8 cellular contexts compared by ENCODE assay signal in the genomic region with DNA sequence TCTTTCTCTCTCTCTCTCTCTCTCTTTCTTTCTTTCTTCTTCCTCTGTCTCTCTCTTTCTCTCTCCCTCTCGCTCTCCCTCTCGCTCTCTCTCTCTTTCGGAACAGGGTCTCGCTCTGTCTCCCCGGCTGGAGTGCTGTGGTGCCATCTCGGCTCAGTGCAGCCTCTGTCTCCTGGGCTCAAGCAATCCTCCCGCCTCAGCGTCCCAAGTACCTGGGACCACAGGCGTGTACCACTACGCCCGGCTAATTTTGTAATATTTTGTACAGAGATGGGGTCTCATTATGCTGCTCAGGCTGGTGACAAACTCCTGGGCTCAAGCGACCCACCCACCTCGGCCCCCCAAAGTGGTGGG. TPM values are rescaled to one million over a fixed set of nuclear protein-coding genes. Genes with fewer than 3 reads are reported as not detected.
A peak's percentile ranks its signal among the peaks of the same experiment; 100 is the strongest.
DNase-seq lines count a peak whose midpoint lies in the region; ATAC-seq and TF ChIP-seq lines count a peak whose summit lies in the region.

No MANE protein-coding gene starts in this region.

- peak overlapping the region in 5 of 9 donors; percentile 17 to 96 (median 46) for H3K27ac Mint-ChIP-seq in naive thymus-derived CD4-positive, alpha-beta T cell

- H3K27ac ChIP-seq in DND-41 (ENCODE audit: low read length) (peak overlapping the region; percentile 96), angular gyrus (ENCODE audit: low read depth, low read length) (peak overlapping the region; percentile 70), colonic mucosa (no peak overlapping the region)
- no peak overlapping the region for H3K27ac ChIP-seq in naive thymus-derived CD4-positive, alpha-beta T cell (ENCODE audit: low read depth, low read length)

- no peaks in the 10 kb centered on the region for H3K27me3 Mint-ChIP-seq in naive thymus-derived CD4-positive, alpha-beta T cell

- peak overlapping the region; percentile 90 for H3K9ac ChIP-seq in DND-41 (ENCODE audit: low read depth, low read length)
- peak overlapping the region; percentile 90 for H3K9ac ChIP-seq in Loucy (ENCODE audit: low read depth, low read length, poor library complexity, severe bottlenecking)
- H3K9ac ChIP-seq in colonic mucosa (ENCODE audit: low read depth in 2 of 2, low read length in 2 of 2) = no peak overlapping the region

- 0 out of 2 replicates have a peak, but pooled peaks cover 2% of the 10 kb centered on the region for H3F3A ChIP-seq in Loucy (ENCODE audit: low read depth)

- H4K20me1 ChIP-seq in DND-41 (ENCODE audit: insufficient read depth, low read length) (0 out of 2 replicates have a peak, but pooled peaks cover 2% of the 10 kb centered on the region), Loucy (ENCODE audit: insufficient read depth, low read length, poor library complexity, severe bottlenecking) (no peaks in the 10 kb centered on the region)

- intact Hi-C loops in naive thymus-derived CD4-positive, alpha-beta T cell (cut with micrococcal nuclease) = loop anchor here in 1 of 2 donors (5.0 kb wide), 1 partner anchor 784 kb away; no protein-coding TSS in a partner anchor
- intact Hi-C loops in colonic mucosa (cut with DNase I) = loop anchor here (2.0 to 10.0 kb wide), 2 partner anchors 92 to 126 kb away; no protein-coding TSS in a partner anchor

- H3K36me3 ChIP-seq in DND-41 (ENCODE audit: insufficient read depth, low read length) (no peaks in the 10 kb centered on the region; the same call in 1 of the 2 replicates), Loucy (ENCODE audit: insufficient read depth, low read length) (no peaks in the 10 kb centered on the region), colonic mucosa (no peaks in the 10 kb centered on the region)
- no peaks in the 10 kb centered on the region for H3K36me3 ChIP-seq in naive thymus-derived CD4-positive, alpha-beta T cell (ENCODE audit: control insufficient read depth in 2 of 3, insufficient read depth in 3 of 3, low read length in 3 of 3)

- H3K4me1 Mint-ChIP-seq in naive thymus-derived CD4-positive, alpha-beta T cell = peaks cover 12 to 63% (median 38%) of the 10 kb centered on the region in 7 donors

- peaks cover 0 to 17% (median 3%) of the 10 kb centered on the region in 11 donors for H3K9me3 Mint-ChIP-seq in naive thymus-derived CD4-positive, alpha-beta T cell

- H2AFZ ChIP-seq in DND-41 (ENCODE audit: low read depth, low read length) (peak overlapping the region; percentile 77), Loucy (ENCODE audit: low read length) (no peak overlapping the region)

- TF ChIP-seq CTCF in DND-41 (IDR thresholded peaks at IDR 0.05; ENCODE audit: borderline replicate concordance, extremely low read depth, low read length, poor library complexity, severe bottlenecking) (no peak), Loucy (conservative IDR thresholded peaks at IDR 0.05; ENCODE audit: low read length) (no peak), colonic mucosa (IDR thresholded peaks at IDR 0.05) (no peak)

- peaks cover 0 to 9% (median 0%) of the 10 kb centered on the region in 5 donors for H3K36me3 Mint-ChIP-seq in naive thymus-derived CD4-positive, alpha-beta T cell

- H3K9me3 ChIP-seq in DND-41 (ENCODE audit: insufficient read depth, low read length, severe bottlenecking) = no peaks in the 10 kb centered on the region
- H3K9me3 ChIP-seq in Loucy (ENCODE audit: insufficient read depth, low read depth, low read length) = no peaks in the 10 kb centered on the region
- no peaks in the 10 kb centered on the region for H3K9me3 ChIP-seq in naive thymus-derived CD4-positive, alpha-beta T cell (ENCODE audit: control insufficient read depth in 2 of 3, low read length in 3 of 3)
- no peaks in the 10 kb centered on the region for H3K9me3 ChIP-seq in colonic mucosa

- H3K4me1 ChIP-seq in DND-41 (ENCODE audit: insufficient read depth, low read length) (peaks cover 50% of the 10 kb centered on the region), Loucy (ENCODE audit: insufficient read depth, low read length, poor library complexity, severe bottlenecking) (peaks cover 35% of the 10 kb centered on the region), colonic mucosa (no peaks in the 10 kb centered on the region)
- peaks cover 17 to 33% of the 10 kb centered on the region in 2 donors for H3K4me1 ChIP-seq in naive thymus-derived CD4-positive, alpha-beta T cell (ENCODE audit: control insufficient read depth in 2 of 2, insufficient read depth in 2 of 2, low read length in 2 of 2)

- ATAC-seq in DND-41 (ENCODE audit: insufficient read depth, low read depth) = peak; percentile 19
- ATAC-seq in naive thymus-derived CD4-positive, alpha-beta T cell = no peak
- ATAC-seq in GM21825 (IDR thresholded peaks at IDR 0.05; ENCODE audit: unreplicated experiment) = no peak

- H3K27me3 ChIP-seq in DND-41 (ENCODE audit: insufficient read depth, low read length, poor library complexity) (no peaks in the 10 kb centered on the region), Loucy (ENCODE audit: insufficient read depth, low read length, poor library complexity, severe bottlenecking) (no peaks in the 10 kb centered on the region), colonic mucosa (no peaks in the 10 kb centered on the region)
- no peaks in the 10 kb centered on the region for H3K27me3 ChIP-seq in naive thymus-derived CD4-positive, alpha-beta T cell (ENCODE audit: control insufficient read depth in 2 of 2, insufficient read depth in 2 of 2, low read length in 2 of 2)

- H3K4me3 Mint-ChIP-seq in naive thymus-derived CD4-positive, alpha-beta T cell = peak overlapping the region in 4 of 10 donors; percentile 54 to 84 (median 67)

- peak overlapping the region; percentile 13 to 54; a peak in 3 of 4 replicates for H3K4me3 ChIP-seq in DND-41 (ENCODE audit: low read depth in 1 of 2, low read length in 2 of 2)
- peak overlapping the region; percentile 60 for H3K4me3 ChIP-seq in Loucy (ENCODE audit: low read length, poor library complexity, severe bottlenecking)
- H3K4me3 ChIP-seq in naive thymus-derived CD4-positive, alpha-beta T cell (ENCODE audit: low read length) = no peak overlapping the region
- H3K4me3 ChIP-seq in colonic mucosa = no peak overlapping the region

- H3K4me2 ChIP-seq in DND-41 (ENCODE audit: insufficient read depth, low read length) (peak overlapping the region; percentile 66), Loucy (ENCODE audit: low read depth, low read length, poor library complexity, severe bottlenecking) (peak overlapping the region; percentile 68)

- DNase-seq in DND-41 (peak; percentile 61), colonic mucosa (no peak), germinal center (ENCODE audit: low spot score) (no peak), NCI-H1930 (lab: John Stamatoyannopoulos, UW) (no peak)
- peak in 1 of 9 donors; percentile 26 for DNase-seq in naive thymus-derived CD4-positive, alpha-beta T cell

- CTCF ChIA-PET in naive thymus-derived CD4-positive, alpha-beta T cell (lab: Charles Lee) = interaction anchor here (0.6 to 4.2 kb wide), 24 partner anchors 9 to 1217 kb away, joined by 3 to 138 read pairs (median 6); partner anchors contain the start of genes KLHDC4 and SLC7A5

- H3K9me2 ChIP-seq in Loucy (replicated peaks; ENCODE audit: low read depth, low read length) = no peaks in the 10 kb centered on the region

- H3K79me2 ChIP-seq in DND-41 (ENCODE audit: insufficient read depth, low read length) (peaks cover 17% of the 10 kb centered on the region), Loucy (ENCODE audit: insufficient read depth, low read length) (no peaks in the 10 kb centered on the region)

- POLR2A ChIA-PET in naive thymus-derived CD4-positive, alpha-beta T cell (lab: Charles Lee) = interaction anchor here (0.6 to 4.2 kb wide), 6 partner anchors 10 to 128 kb away, joined by 3 to 52 read pairs (median 10); partner anchors contain the start of genes KLHDC4 and SLC7A5

RNA-seq across cellular contexts. Expression of gene KLHDC4, which starts 12.7 kb away (rescaled TPM):
- total RNA-seq in naive thymus-derived CD4-positive, alpha-beta T cell = 100 to 1,000 TPM in 2 of 5 experiments, 10 to 100 TPM in 3; 82.9 to 110 (median 85.3) TPM
- 10 to 100 TPM; 20.0 to 29.6 TPM for polyA plus RNA-seq in naive thymus-derived CD4-positive, alpha-beta T cell
- 10 to 100 TPM; 21.8 to 79.4 TPM for total RNA-seq in colonic mucosa

Comparison
In these comparisons a context has a peak if more than half of its experiments do, and no peak if none do; other contexts are left out.
1. H3K27ac ChIP-seq: peak in DND-41 (single experiment) and angular gyrus (single experiment); none in naive thymus-derived CD4-positive, alpha-beta T cell (single experiment) and colonic mucosa (single experiment).
2. H3K4me3 ChIP-seq: peak in DND-41 (2 of 2) and Loucy (single experiment); none in naive thymus-derived CD4-positive, alpha-beta T cell (single experiment) and colonic mucosa (single experiment).
3. H3K9ac ChIP-seq: peak in DND-41 (single experiment) and Loucy (single experiment); none in colonic mucosa (0 of 2).